In the genomic region with DNA sequence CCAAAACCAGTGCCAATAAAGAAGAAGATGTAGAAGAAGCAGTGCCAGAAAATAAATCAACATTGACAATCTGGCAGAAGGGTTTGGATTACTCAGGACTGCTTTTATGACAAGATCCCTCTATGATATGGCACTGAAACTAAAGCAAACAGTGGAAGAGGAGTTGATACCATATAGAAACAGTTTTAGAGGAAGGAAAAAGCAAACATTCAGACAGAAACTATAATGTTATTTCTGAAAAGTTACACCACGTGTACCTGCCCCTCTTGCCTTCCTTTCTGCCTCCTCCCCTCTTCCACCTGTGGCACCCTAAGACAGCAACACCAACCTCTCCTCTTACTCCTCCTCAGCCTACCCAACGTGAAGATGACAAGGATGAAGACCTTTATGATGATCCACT, we compare ENCODE assay signal across 12 cellular contexts.
DNase-seq lines count a peak whose midpoint lies in the region; ATAC-seq and TF ChIP-seq lines count a peak whose summit lies in the region.
"Had no signal": no experiment of that assay in that cellular context is flagged by ENCODE, and none has a peak within 500 bp of the region (broad histone marks: within the 10 kb centered on the region; RNA-seq: fewer than 3 reads in every experiment).

No MANE protein-coding gene starts in this region.

- H3K36me3 Mint-ChIP-seq in central memory CD8-positive, alpha-beta T cell (ENCODE audit: insufficient read depth) = peaks cover 5% of the 10 kb centered on the region

- no peaks in the 10 kb centered on the region for H3K9me3 Mint-ChIP-seq in central memory CD8-positive, alpha-beta T cell

- no peak overlapping the region for H3K27ac ChIP-seq in ascending aorta

- no peak for TF ChIP-seq CTCF in ascending aorta (IDR thresholded peaks at IDR 0.05)

- no peaks in the 10 kb centered on the region for H3K27me3 Mint-ChIP-seq in central memory CD8-positive, alpha-beta T cell
- H3K27me3 Mint-ChIP-seq: brain had no signal

- peak; percentile 27 for ATAC-seq in GM18505 (IDR thresholded peaks at IDR 0.05; ENCODE audit: unreplicated experiment)
- peak; percentile 41 for ATAC-seq in GM21447 (IDR thresholded peaks at IDR 0.05; ENCODE audit: unreplicated experiment)
- peak; percentile 21 for ATAC-seq in HG03442 (IDR thresholded peaks at IDR 0.05; ENCODE audit: unreplicated experiment)
- peak; percentile 23 for ATAC-seq in central memory CD8-positive, alpha-beta T cell (replicated peaks; ENCODE audit: extremely low read depth, poor library complexity, severe bottlenecking)
- ATAC-seq in GM18519 (IDR thresholded peaks at IDR 0.05; ENCODE audit: low FRiP score, unreplicated experiment) = no peak
- ATAC-seq: gastrocnemius medialis had no signal

- H3K36me3 ChIP-seq in ascending aorta = no peaks in the 10 kb centered on the region
- H3K36me3 ChIP-seq: gastrocnemius medialis had no signal

- intact Hi-C loops in ascending aorta (cut with DNase I) = no loop called here

- TF ChIP-seq POLR2A in GM18505 (IDR thresholded peaks at IDR 0.05; ENCODE audit: borderline replicate concordance, extremely low read depth, insufficient read depth, insufficient read length) = no peak

- H3K4me3 ChIP-seq in ascending aorta = no peak overlapping the region
- H3K4me3 ChIP-seq: gastrocnemius medialis had no signal

- H3K9me3 ChIP-seq in ascending aorta = peaks cover 0 to 3% of the 10 kb centered on the region in 2 donors
- H3K9me3 ChIP-seq: gastrocnemius medialis had no signal

- H3K4me1 ChIP-seq in ascending aorta = peaks cover 0 to 3% of the 10 kb centered on the region in 2 donors

- H3K4me1 Mint-ChIP-seq in central memory CD8-positive, alpha-beta T cell = peaks cover 15% of the 10 kb centered on the region

- no peak for DNase-seq in central memory CD8-positive, alpha-beta T cell (ENCODE audit: low spot score in 2 of 2)
- DNase-seq in AG20443 (ENCODE audit: low spot score) (no peak), ascending aorta (ENCODE audit: low spot score in 2 of 2) (no peak)
- no peak for DNase-seq in activated effector memory CD4-positive, alpha-beta T cell treated with anti-CD3 and anti-CD28 coated beads, Interleukin-2, amount 50 U/mL, for 16 hours
- DNase-seq: gastrocnemius medialis, NCI-H1930, T1000 had no signal

- H3K27me3 ChIP-seq in ascending aorta = no peaks in the 10 kb centered on the region
- H3K27me3 ChIP-seq: gastrocnemius medialis had no signal

- H3K27ac Mint-ChIP-seq in central memory CD8-positive, alpha-beta T cell (ENCODE audit: low read depth) = peak overlapping the region; percentile 59
- H3K27ac Mint-ChIP-seq: brain had no signal

- no peak overlapping the region for H3K4me3 Mint-ChIP-seq in central memory CD8-positive, alpha-beta T cell
- H3K4me3 Mint-ChIP-seq: brain had no signal
